ENCODE assay signal across 14 cellular contexts in the genomic region with DNA sequence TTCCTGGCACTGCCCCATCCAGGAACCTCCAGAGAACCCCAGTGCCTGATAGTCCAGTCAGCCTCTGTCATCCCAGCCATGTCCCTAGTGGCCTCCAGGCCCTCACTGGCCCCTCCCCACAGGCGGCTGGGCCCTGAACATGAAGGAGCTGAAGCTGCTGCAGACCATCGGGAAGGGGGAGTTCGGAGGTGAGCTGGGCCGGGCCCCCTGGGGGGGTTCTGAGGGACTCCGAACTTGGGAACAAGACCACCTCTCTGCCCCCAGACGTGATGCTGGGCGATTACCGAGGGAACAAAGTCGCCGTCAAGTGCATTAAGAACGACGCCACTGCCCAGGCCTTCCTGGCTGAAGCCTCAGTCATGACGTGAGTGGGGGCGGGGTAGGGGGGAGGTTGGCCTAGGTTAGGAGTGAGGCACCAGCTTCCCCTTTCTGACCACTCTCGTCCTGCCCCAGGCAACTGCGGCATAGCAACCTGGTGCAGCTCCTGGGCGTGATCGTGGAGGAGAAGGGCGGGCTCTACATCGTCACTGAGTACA. TPM values are rescaled to one million over a fixed set of nuclear protein-coding genes. Genes with fewer than 3 reads are reported as not detected.
DNase-seq lines count a peak whose midpoint lies in the region; ATAC-seq and TF ChIP-seq lines count a peak whose summit lies in the region.
"Had no signal": no experiment of that assay in that cellular context is flagged by ENCODE, and none has a peak within 500 bp of the region (broad histone marks: within the 10 kb centered on the region; RNA-seq: fewer than 3 reads in every experiment).

No MANE protein-coding gene starts in this region.

- no peak overlapping the region for H2BK15ac ChIP-seq in mesendoderm (replicated peaks; ENCODE audit: low read depth)

- DNase-seq in activated naive CD4-positive, alpha-beta T cell treated with anti-CD3 and anti-CD28 coated beads, Interleukin-2, amount 50 U/mL, for 72 hours (ENCODE audit: low spot score in 2 of 2), result no peak
- DNase-seq in activated naive CD4-positive, alpha-beta T cell treated with anti-CD3 and anti-CD28 coated beads, Interleukin-2, amount 50 U/mL, for 16 hours, result no peak
- DNase-seq in Panc1 (ENCODE audit: low read depth, low spot score) (no peak), mesendoderm (no peak), DMS114 treated with DMSO at 0.1 percent for 48 hours (lab: John Stamatoyannopoulos, UW; ENCODE audit: unreplicated experiment) (no peak)
- DNase-seq: NCI-H446 had no signal

- no peak overlapping the region for H3K18ac ChIP-seq in mesendoderm (ENCODE audit: low read length)

- H3K27ac ChIP-seq in Panc1 (ENCODE audit: low read length) (no peak overlapping the region), mesendoderm (ENCODE audit: low read depth, low read length) (no peak overlapping the region)

- H3K27me3 ChIP-seq in Panc1 (ENCODE audit: control insufficient read depth, insufficient read depth, low read length) (no peaks in the 10 kb centered on the region), mesendoderm (ENCODE audit: insufficient read depth, low read length, poor library complexity) (no peaks in the 10 kb centered on the region)

- WGBS in mesendoderm (ENCODE audit: extremely low coverage, insufficient coverage, low lambda C conversion rate), result no CpG with 5 or more reads among the region's 20 CpGs

- H3K4me2 ChIP-seq in mesendoderm (ENCODE audit: low read length), result no peak overlapping the region

- H3K4ac ChIP-seq in mesendoderm (ENCODE audit: low read depth, low read length), result no peak overlapping the region

- H3K9me3 Mint-ChIP-seq in activated naive CD4-positive, alpha-beta T cell treated with anti-CD3 and anti-CD28 coated beads, Interleukin-2, amount 50 U/mL, for 72 hours, result no peaks in the 10 kb centered on the region
- H3K9me3 Mint-ChIP-seq in dendritic cell treated with granulocyte-macrophage colony-stimulating factor and Interleukin-4, amounts not matched to agents 40 ng/mL and 50 ng/mL, for 4 days, result no peaks in the 10 kb centered on the region
- H3K9me3 Mint-ChIP-seq in stimulated activated memory B cell treated with anti-CD40 and anti-IgM and Interleukin-4, amounts not matched to agents 10 μg/mL and 1 μg/mL and 100 μg/mL, for 72 hours, result no peaks in the 10 kb centered on the region
- H3K9me3 Mint-ChIP-seq: type B pancreatic cell had no signal

- no peaks in the 10 kb centered on the region for H3K79me2 ChIP-seq in mesendoderm (ENCODE audit: control insufficient read depth, insufficient read depth, low read length)

- ATAC-seq in activated naive CD4-positive, alpha-beta T cell treated with anti-CD3 and anti-CD28 coated beads, Interleukin-2, amount 50 U/mL, for 72 hours, result no peak
- ATAC-seq in Panc1 (peak; percentile 6; the same call in 1 of the 2 replicates), HG03432 (IDR thresholded peaks at IDR 0.05; ENCODE audit: unreplicated experiment) (no peak)
- ATAC-seq in stimulated activated memory B cell treated with anti-CD40 and anti-IgM and Interleukin-4, amounts not matched to agents 10 μg/mL and 1 μg/mL and 100 μg/mL, for 72 hours, result peak; percentile 56

- BruUV-seq in Panc1 (replicated peaks; lab: Mats Ljungman, UMichigan), result no TSS peak

- H3K9ac ChIP-seq in mesendoderm (ENCODE audit: low read length), result no peak overlapping the region

- H3K4me1 ChIP-seq in Panc1 (ENCODE audit: control insufficient read depth, insufficient read depth, low read length) (peaks cover 7% of the 10 kb centered on the region; the same call in 1 of the 2 replicates), mesendoderm (ENCODE audit: control insufficient read depth, low read depth, low read length) (no peaks in the 10 kb centered on the region)

- no peak overlapping the region for H2BK120ac ChIP-seq in mesendoderm (ENCODE audit: low read depth, low read length)

- H3K56ac ChIP-seq in mesendoderm (ENCODE audit: low read length), result no peak overlapping the region

- in situ Hi-C loops in Panc1 (cut with HindIII; ENCODE audit: low pct_unique_long_range_greater_than_20kb, low sequenced_read_pairs), result no loop called here

- H3K4me3 Mint-ChIP-seq in dendritic cell treated with granulocyte-macrophage colony-stimulating factor and Interleukin-4, amounts not matched to agents 40 ng/mL and 50 ng/mL, for 4 days, result no peak overlapping the region
- peak overlapping the region; percentile 18 for H3K4me3 Mint-ChIP-seq in stimulated activated memory B cell treated with anti-CD40 and anti-IgM and Interleukin-4, amounts not matched to agents 10 μg/mL and 1 μg/mL and 100 μg/mL, for 72 hours
- H3K4me3 Mint-ChIP-seq: type B pancreatic cell had no signal

- H3K36me3 Mint-ChIP-seq in activated naive CD4-positive, alpha-beta T cell treated with anti-CD3 and anti-CD28 coated beads, Interleukin-2, amount 50 U/mL, for 72 hours, result peaks cover 0 to 31% of the 10 kb centered on the region in 2 donors
- peaks cover 92% of the 10 kb centered on the region for H3K36me3 Mint-ChIP-seq in dendritic cell treated with granulocyte-macrophage colony-stimulating factor and Interleukin-4, amounts not matched to agents 40 ng/mL and 50 ng/mL, for 4 days (ENCODE audit: low read depth)
- peaks cover 71% of the 10 kb centered on the region for H3K36me3 Mint-ChIP-seq in stimulated activated memory B cell treated with anti-CD40 and anti-IgM and Interleukin-4, amounts not matched to agents 10 μg/mL and 1 μg/mL and 100 μg/mL, for 72 hours

- H4K8ac ChIP-seq in mesendoderm (ENCODE audit: low read depth, low read length), result no peak overlapping the region

- CTCF ChIA-PET in Panc1 (lab: Charles Lee), result interaction anchor here (0.7 to 1.5 kb wide), 5 partner anchors 13 to 372 kb away, joined by 3 to 15 read pairs (median 6); no protein-coding TSS in a partner anchor

- no peaks in the 10 kb centered on the region for H3K79me1 ChIP-seq in mesendoderm (ENCODE audit: low read length)

- H3K27ac Mint-ChIP-seq in activated naive CD4-positive, alpha-beta T cell treated with anti-CD3 and anti-CD28 coated beads, Interleukin-2, amount 50 U/mL, for 72 hours, result peak overlapping the region; percentile 82 to 90
- H3K27ac Mint-ChIP-seq in dendritic cell treated with granulocyte-macrophage colony-stimulating factor and Interleukin-4, amounts not matched to agents 40 ng/mL and 50 ng/mL, for 4 days, result peak overlapping the region; percentile 77
- H3K27ac Mint-ChIP-seq in stimulated activated memory B cell treated with anti-CD40 and anti-IgM and Interleukin-4, amounts not matched to agents 10 μg/mL and 1 μg/mL and 100 μg/mL, for 72 hours, result peak overlapping the region; percentile 88

- H2AK5ac ChIP-seq in mesendoderm (ENCODE audit: low read length), result no peak overlapping the region

- POLR2A ChIA-PET in Panc1 (lab: Charles Lee), result no interaction called here

- no peak overlapping the region for H4K5ac ChIP-seq in mesendoderm (ENCODE audit: low read length)

- H3K4me3 ChIP-seq in Panc1 (ENCODE audit: low read depth in 2 of 2, low read length in 2 of 2) (no peak overlapping the region), mesendoderm (ENCODE audit: low read length) (no peak overlapping the region)

- no peaks in the 10 kb centered on the region for H3K9me3 ChIP-seq in Panc1 (ENCODE audit: control insufficient read depth, insufficient read depth, low read depth, low read length)

- peaks cover 50% of the 10 kb centered on the region for H3K4me1 Mint-ChIP-seq in dendritic cell treated with granulocyte-macrophage colony-stimulating factor and Interleukin-4, amounts not matched to agents 40 ng/mL and 50 ng/mL, for 4 days (ENCODE audit: low read depth)
- peaks cover 65% of the 10 kb centered on the region for H3K4me1 Mint-ChIP-seq in stimulated activated memory B cell treated with anti-CD40 and anti-IgM and Interleukin-4, amounts not matched to agents 10 μg/mL and 1 μg/mL and 100 μg/mL, for 72 hours

- intact Hi-C loops in Panc1 (cut with micrococcal nuclease; ENCODE audit: unreplicated experiment), result loop anchor here (2.0 kb wide), 1 partner anchor 30 kb away; no protein-coding TSS in a partner anchor
- intact Hi-C loops in dendritic cell treated with granulocyte-macrophage colony-stimulating factor and Interleukin-4, amounts not matched to agents 40 ng/mL and 50 ng/mL, for 4 days (cut with micrococcal nuclease), result loop anchor here (1.0 to 2.0 kb wide), 2 partner anchors 14 to 29 kb away; no protein-coding TSS in a partner anchor

- peaks cover 2% of the 10 kb centered on the region; the same call in 1 of the 2 replicates for H3K36me3 ChIP-seq in Panc1 (ENCODE audit: control insufficient read depth, insufficient read depth, low read length)
- H3K36me3 ChIP-seq in mesendoderm (ENCODE audit: control insufficient read depth, insufficient read depth, low read length), result peaks cover 11% of the 10 kb centered on the region

- H2BK5ac ChIP-seq in mesendoderm (ENCODE audit: low read length), result no peak overlapping the region

- H3K27me3 Mint-ChIP-seq in dendritic cell treated with granulocyte-macrophage colony-stimulating factor and Interleukin-4, amounts not matched to agents 40 ng/mL and 50 ng/mL, for 4 days, result no peaks in the 10 kb centered on the region
- H3K27me3 Mint-ChIP-seq in stimulated activated memory B cell treated with anti-CD40 and anti-IgM and Interleukin-4, amounts not matched to agents 10 μg/mL and 1 μg/mL and 100 μg/mL, for 72 hours, result no peaks in the 10 kb centered on the region
- H3K27me3 Mint-ChIP-seq: type B pancreatic cell had no signal

- no peak overlapping the region for H3K23ac ChIP-seq in mesendoderm (ENCODE audit: low read length)

- TF ChIP-seq CTCF in Panc1 (IDR thresholded peaks at IDR 0.05), result no peak; the same call in 1 of the 2 replicates

RNA-seq across cellular contexts. Expression of a gene that starts 12.0 kb away (rescaled TPM):
- total RNA-seq in activated naive CD4-positive, alpha-beta T cell treated with anti-CD3 and anti-CD28 coated beads, Interleukin-2, amount 50 U/mL, for 72 hours, result 1 to 10 TPM in 1 of 2 donors, under 1 TPM in 1; 0.27 to 1.1 TPM
- total RNA-seq in Panc1 (2021; ENCODE audit: unreplicated experiment), result not detected
- not detected for polyA plus RNA-seq in Panc1 (2012; ENCODE audit: insufficient read length)
- polyA plus RNA-seq in mesendoderm (2013, experiment 1 of 2), result not detected
- not detected for polyA plus RNA-seq in mesendoderm (2013, experiment 2 of 2)
- total RNA-seq: dermis blood vessel endothelial cell, osteocyte, RPMI7951 had no signal

RNA-seq across cellular contexts. Expression of a gene that starts 18.7 kb away (rescaled TPM):
- 100 to 1,000 TPM; 231 to 297 TPM for total RNA-seq in activated naive CD4-positive, alpha-beta T cell treated with anti-CD3 and anti-CD28 coated beads, Interleukin-2, amount 50 U/mL, for 72 hours
- total RNA-seq in Panc1 (2021; ENCODE audit: unreplicated experiment), result 81.4 TPM
- polyA plus RNA-seq in Panc1 (2012; ENCODE audit: insufficient read length), result 112 TPM
- 26.0 TPM for polyA plus RNA-seq in mesendoderm (2013, experiment 1 of 2)
- polyA plus RNA-seq in mesendoderm (2013, experiment 2 of 2), result 26.9 TPM

RNA-seq across cellular contexts. Expression of a gene that starts 25.8 kb away (rescaled TPM):
- total RNA-seq in activated naive CD4-positive, alpha-beta T cell treated with anti-CD3 and anti-CD28 coated beads, Interleukin-2, amount 50 U/mL, for 72 hours, result under 1 TPM in 1 of 2 donors, not detected in 1; 0.25 TPM
- total RNA-seq in Panc1 (2021; ENCODE audit: unreplicated experiment), result not detected
- not detected for polyA plus RNA-seq in Panc1 (2012; ENCODE audit: insufficient read length)
- polyA plus RNA-seq in mesendoderm (2013, experiment 1 of 2), result 0.22 TPM
- 0.24 TPM for polyA plus RNA-seq in mesendoderm (2013, experiment 2 of 2)
- total RNA-seq: aorta, dermis blood vessel endothelial cell, osteocyte, RPMI7951 had no signal

RNA-seq across cellular contexts. Expression of a gene that starts 42.3 kb away (rescaled TPM):
- total RNA-seq in activated naive CD4-positive, alpha-beta T cell treated with anti-CD3 and anti-CD28 coated beads, Interleukin-2, amount 50 U/mL, for 72 hours, result 10 to 100 TPM; 37.6 to 50.3 TPM
- total RNA-seq in Panc1 (2021; ENCODE audit: unreplicated experiment), result 73.3 TPM
- polyA plus RNA-seq in Panc1 (2012; ENCODE audit: insufficient read length), result 55.5 TPM
- polyA plus RNA-seq in mesendoderm (2013, experiment 1 of 2), result 13.7 TPM
- 13.9 TPM for polyA plus RNA-seq in mesendoderm (2013, experiment 2 of 2)

RNA-seq across cellular contexts. Expression of a gene that starts 52.0 kb away (rescaled TPM):
- total RNA-seq in activated naive CD4-positive, alpha-beta T cell treated with anti-CD3 and anti-CD28 coated beads, Interleukin-2, amount 50 U/mL, for 72 hours, result not detected
- not detected for total RNA-seq in Panc1 (2021; ENCODE audit: unreplicated experiment)
- not detected for polyA plus RNA-seq in Panc1 (2012; ENCODE audit: insufficient read length)
- polyA plus RNA-seq in mesendoderm (2013, experiment 1 of 2), result not detected
- not detected for polyA plus RNA-seq in mesendoderm (2013, experiment 2 of 2)
- total RNA-seq: aorta, dermis blood vessel endothelial cell, osteocyte, RPMI7951 had no signal
- polyA plus RNA-seq: aorta had no signal

Comparison
In these comparisons a context has a peak if more than half of its experiments do, and no peak if none do; other contexts are left out.
1. ATAC-seq: peak in Panc1 (single experiment) and stimulated activated memory B cell treated with anti-CD40 and anti-IgM and Interleukin-4, amounts not matched to agents 10 μg/mL and 1 μg/mL and 100 μg/mL, for 72 hours (single experiment); none in activated naive CD4-positive, alpha-beta T cell treated with anti-CD3 and anti-CD28 coated beads, Interleukin-2, amount 50 U/mL, for 72 hours (0 of 2) and HG03432 (single experiment).
2. Peak in every context shown above with its lines, with median percentiles within 50 percentile points of each other: H3K27ac Mint-ChIP-seq.